ENCODE assay signal across 18 cellular contexts in genomic region chr1:150155413-150156071, GRCh38. TPM values are rescaled to one million over a fixed set of nuclear protein-coding genes. Genes with fewer than 3 reads are reported as not detected.
DNase-seq lines count a peak whose midpoint lies in the region; ATAC-seq and TF ChIP-seq lines count a peak whose summit lies in the region.
"Had no signal": no experiment of that assay in that cellular context is flagged by ENCODE, and none has a peak within 500 bp of the region (broad histone marks: within the 10 kb centered on the region; RNA-seq: fewer than 3 reads in every experiment).

No MANE protein-coding gene starts in this region.

- no peaks in the 10 kb centered on the region for H3K27me3 Mint-ChIP-seq in activated CD8-positive, alpha-beta T cell treated with anti-CD3 and anti-CD28 coated beads, Interleukin-2, amount 10 ng/mL, durations not matched to agents 7 days and 5 days (ENCODE audit: low read depth)
- no peaks in the 10 kb centered on the region for H3K27me3 Mint-ChIP-seq in activated CD8-positive, alpha-beta T cell treated with anti-CD3 and anti-CD28 coated beads for 36 hours
- H3K27me3 Mint-ChIP-seq in T-helper 17 cell (no peaks in the 10 kb centered on the region), immature natural killer cell (ENCODE audit: low read depth in 3 of 3) (peaks cover 6 to 10% (median 6%) of the 10 kb centered on the region in 3 donors)
- no peaks in the 10 kb centered on the region for H3K27me3 Mint-ChIP-seq in stimulated activated naive B cell treated with anti-CD40 and anti-IgM and Interleukin-4, amounts not matched to agents 10 μg/mL and 1 μg/mL and 100 μg/mL, for 72 hours
- H3K27me3 Mint-ChIP-seq: activated CD4-positive, alpha-beta T cell treated with anti-CD3 and anti-CD28 coated beads, Interleukin-2, amount 10 ng/mL, durations not matched to agents 7 days and 5 days had no signal

- no peaks in the 10 kb centered on the region for H3K9me3 ChIP-seq in T-helper 17 cell (ENCODE audit: control insufficient read depth, low read length, poor library complexity, severe bottlenecking)
- H3K9me3 ChIP-seq: HAP-1, heart left ventricle, right lobe of liver had no signal

- intact Hi-C loops in activated CD8-positive, alpha-beta T cell treated with anti-CD3 and anti-CD28 coated beads for 36 hours (cut with micrococcal nuclease): no loop called here

- peak overlapping the region; percentile 28 for H3K27ac Mint-ChIP-seq in activated CD8-positive, alpha-beta T cell treated with anti-CD3 and anti-CD28 coated beads, Interleukin-2, amount 10 ng/mL, durations not matched to agents 7 days and 5 days
- no peak overlapping the region for H3K27ac Mint-ChIP-seq in activated CD8-positive, alpha-beta T cell treated with anti-CD3 and anti-CD28 coated beads for 36 hours
- H3K27ac Mint-ChIP-seq in T-helper 17 cell (peak overlapping the region; percentile 95), immature natural killer cell (peak overlapping the region in 5 of 6 donors; percentile 20 to 73 (median 58))
- H3K27ac Mint-ChIP-seq in stimulated activated naive B cell treated with anti-CD40 and anti-IgM and Interleukin-4, amounts not matched to agents 10 μg/mL and 1 μg/mL and 100 μg/mL, for 72 hours: peak overlapping the region; percentile 73
- H3K27ac Mint-ChIP-seq: activated CD4-positive, alpha-beta T cell treated with anti-CD3 and anti-CD28 coated beads, Interleukin-2, amount 10 ng/mL, durations not matched to agents 7 days and 5 days had no signal

- H3K4me1 Mint-ChIP-seq in activated CD8-positive, alpha-beta T cell treated with anti-CD3 and anti-CD28 coated beads, Interleukin-2, amount 10 ng/mL, durations not matched to agents 7 days and 5 days (ENCODE audit: low read depth): peaks cover 88% of the 10 kb centered on the region
- peaks cover 66% of the 10 kb centered on the region for H3K4me1 Mint-ChIP-seq in activated CD8-positive, alpha-beta T cell treated with anti-CD3 and anti-CD28 coated beads for 36 hours (ENCODE audit: low read depth)
- H3K4me1 Mint-ChIP-seq in T-helper 17 cell (peaks cover 54% of the 10 kb centered on the region), immature natural killer cell (peaks cover 30 to 40% of the 10 kb centered on the region in 2 donors)
- H3K4me1 Mint-ChIP-seq in stimulated activated naive B cell treated with anti-CD40 and anti-IgM and Interleukin-4, amounts not matched to agents 10 μg/mL and 1 μg/mL and 100 μg/mL, for 72 hours: peaks cover 62 to 89% of the 10 kb centered on the region in 2 donors

- no peak for TF ChIP-seq CTCF in activated CD8-positive, alpha-beta T cell treated with anti-CD3 and anti-CD28 coated beads for 36 hours (IDR thresholded peaks at IDR 0.05)

- H3K9me3 Mint-ChIP-seq in activated CD8-positive, alpha-beta T cell treated with anti-CD3 and anti-CD28 coated beads, Interleukin-2, amount 10 ng/mL, durations not matched to agents 7 days and 5 days (ENCODE audit: insufficient read depth): no peaks in the 10 kb centered on the region
- no peaks in the 10 kb centered on the region for H3K9me3 Mint-ChIP-seq in activated CD8-positive, alpha-beta T cell treated with anti-CD3 and anti-CD28 coated beads for 36 hours
- H3K9me3 Mint-ChIP-seq in immature natural killer cell: no peaks in the 10 kb centered on the region
- no peaks in the 10 kb centered on the region for H3K9me3 Mint-ChIP-seq in stimulated activated naive B cell treated with anti-CD40 and anti-IgM and Interleukin-4, amounts not matched to agents 10 μg/mL and 1 μg/mL and 100 μg/mL, for 72 hours
- H3K9me3 Mint-ChIP-seq: activated CD4-positive, alpha-beta T cell treated with anti-CD3 and anti-CD28 coated beads, Interleukin-2, amount 10 ng/mL, durations not matched to agents 7 days and 5 days; natural killer cell had no signal

- H3K36me3 Mint-ChIP-seq in activated CD8-positive, alpha-beta T cell treated with anti-CD3 and anti-CD28 coated beads, Interleukin-2, amount 10 ng/mL, durations not matched to agents 7 days and 5 days (ENCODE audit: low read depth): peaks cover 94% of the 10 kb centered on the region
- peaks cover 53% of the 10 kb centered on the region for H3K36me3 Mint-ChIP-seq in activated CD8-positive, alpha-beta T cell treated with anti-CD3 and anti-CD28 coated beads for 36 hours (ENCODE audit: low read depth)
- H3K36me3 Mint-ChIP-seq in T-helper 17 cell (ENCODE audit: low read depth): peaks cover 19% of the 10 kb centered on the region
- H3K36me3 Mint-ChIP-seq in immature natural killer cell: peaks cover 17 to 35% (median 27%) of the 10 kb centered on the region in 3 donors
- H3K36me3 Mint-ChIP-seq in stimulated activated naive B cell treated with anti-CD40 and anti-IgM and Interleukin-4, amounts not matched to agents 10 μg/mL and 1 μg/mL and 100 μg/mL, for 72 hours: peaks cover 40 to 78% of the 10 kb centered on the region in 2 donors

- H3K4me3 Mint-ChIP-seq in activated CD8-positive, alpha-beta T cell treated with anti-CD3 and anti-CD28 coated beads, Interleukin-2, amount 10 ng/mL, durations not matched to agents 7 days and 5 days: no peak overlapping the region
- H3K4me3 Mint-ChIP-seq in activated CD8-positive, alpha-beta T cell treated with anti-CD3 and anti-CD28 coated beads for 36 hours: no peak overlapping the region
- no peak overlapping the region for H3K4me3 Mint-ChIP-seq in T-helper 17 cell
- no peak overlapping the region for H3K4me3 Mint-ChIP-seq in immature natural killer cell
- no peak overlapping the region for H3K4me3 Mint-ChIP-seq in stimulated activated naive B cell treated with anti-CD40 and anti-IgM and Interleukin-4, amounts not matched to agents 10 μg/mL and 1 μg/mL and 100 μg/mL, for 72 hours
- H3K4me3 Mint-ChIP-seq: activated CD4-positive, alpha-beta T cell treated with anti-CD3 and anti-CD28 coated beads, Interleukin-2, amount 10 ng/mL, durations not matched to agents 7 days and 5 days; natural killer cell had no signal

- no peak for DNase-seq in activated CD8-positive, alpha-beta T cell treated with anti-CD3 and anti-CD28 coated beads, Interleukin-2, amount 10 ng/mL, durations not matched to agents 7 days and 5 days
- DNase-seq in activated CD8-positive, alpha-beta T cell treated with anti-CD3 and anti-CD28 coated beads for 36 hours: no peak
- no peak for DNase-seq in T-helper 17 cell
- DNase-seq in immature natural killer cell: no peak
- DNase-seq in stimulated activated naive B cell treated with anti-CD40 and anti-IgM and Interleukin-4, amounts not matched to agents 10 μg/mL and 1 μg/mL and 100 μg/mL, for 72 hours: no peak
- no peak for DNase-seq in pons (ENCODE audit: low spot score)
- DNase-seq in D341Med (ENCODE audit: low spot score): no peak
- DNase-seq: activated CD4-positive, alpha-beta T cell treated with anti-CD3 and anti-CD28 coated beads, Interleukin-2, amount 10 ng/mL, durations not matched to agents 7 days and 5 days; activated gamma-delta T cell treated with Interleukin-2 at 50 U/mL for 16 hours; heart left ventricle; natural killer cell; NCI-H1930; NCI-H69; stimulated activated naive CD8-positive, alpha-beta T cell treated with anti-CD3 and anti-CD28 coated beads, Interleukin-15, Interleukin-2, amounts not matched to agents 100 U/mL and 50 U/mL, for 24 hours; T-helper 9 cell had no signal

- ATAC-seq in activated CD8-positive, alpha-beta T cell treated with anti-CD3 and anti-CD28 coated beads, Interleukin-2, amount 10 ng/mL, durations not matched to agents 7 days and 5 days: no peak
- ATAC-seq in activated CD8-positive, alpha-beta T cell treated with anti-CD3 and anti-CD28 coated beads for 36 hours: no peak
- ATAC-seq in T-helper 17 cell: no peak
- no peak for ATAC-seq in stimulated activated naive B cell treated with anti-CD40 and anti-IgM and Interleukin-4, amounts not matched to agents 10 μg/mL and 1 μg/mL and 100 μg/mL, for 72 hours (replicated peaks)
- ATAC-seq in GM21576 (IDR thresholded peaks at IDR 0.05; ENCODE audit: unreplicated experiment): no peak
- ATAC-seq: heart left ventricle; natural killer cell; right lobe of liver; stimulated activated naive CD8-positive, alpha-beta T cell treated with anti-CD3 and anti-CD28 coated beads, Interleukin-15, Interleukin-2, amounts not matched to agents 100 U/mL and 50 U/mL, for 24 hours had no signal

- POLR2A ChIA-PET in activated CD8-positive, alpha-beta T cell treated with anti-CD3 and anti-CD28 coated beads, Interleukin-2, amount 10 ng/mL, durations not matched to agents 7 days and 5 days (lab: Charles Lee): interaction anchor here (0.6 to 1.5 kb wide), 3 partner anchors 20 to 267 kb away, joined by 3 to 5 read pairs (median 4); partner anchors contain the start of gene VPS45
- POLR2A ChIA-PET in activated CD8-positive, alpha-beta T cell treated with anti-CD3 and anti-CD28 coated beads for 36 hours (lab: Charles Lee): interaction anchor here (1.6 kb wide), 1 partner anchor 11 kb away, joined by 5 read pairs; no protein-coding TSS in a partner anchor

- CTCF ChIA-PET in activated CD8-positive, alpha-beta T cell treated with anti-CD3 and anti-CD28 coated beads, Interleukin-2, amount 10 ng/mL, durations not matched to agents 7 days and 5 days (lab: Charles Lee): interaction anchor here (1.4 to 3.2 kb wide), 2 partner anchors 10 to 13 kb away, joined by 5 to 13 read pairs; no protein-coding TSS in a partner anchor
- CTCF ChIA-PET in activated CD8-positive, alpha-beta T cell treated with anti-CD3 and anti-CD28 coated beads for 36 hours (lab: Charles Lee): interaction anchor here (1.2 to 2.8 kb wide), 3 partner anchors 10 to 82 kb away, joined by 4 to 9 read pairs (median 7); no protein-coding TSS in a partner anchor

RNA-seq across cellular contexts. Expression of gene PLEKHO1, which starts 5.8 kb away (rescaled TPM):
- total RNA-seq in activated CD8-positive, alpha-beta T cell treated with anti-CD3 and anti-CD28 coated beads, Interleukin-2, amount 10 ng/mL, durations not matched to agents 7 days and 5 days: 100 to 1,000 TPM; 138 to 154 TPM
- 10 to 100 TPM; 18.2 to 19.0 TPM for total RNA-seq in activated CD8-positive, alpha-beta T cell treated with anti-CD3 and anti-CD28 coated beads for 36 hours
- 100 to 1,000 TPM in 1 of 2 donors, 10 to 100 TPM in 1; 71.4 to 124 TPM for total RNA-seq in T-helper 17 cell
- 10 to 100 TPM; 20.6 to 32.5 (median 22.2) TPM for polyA plus RNA-seq in immature natural killer cell
